12 cellular contexts compared by ENCODE assay signal in the genomic region with DNA sequence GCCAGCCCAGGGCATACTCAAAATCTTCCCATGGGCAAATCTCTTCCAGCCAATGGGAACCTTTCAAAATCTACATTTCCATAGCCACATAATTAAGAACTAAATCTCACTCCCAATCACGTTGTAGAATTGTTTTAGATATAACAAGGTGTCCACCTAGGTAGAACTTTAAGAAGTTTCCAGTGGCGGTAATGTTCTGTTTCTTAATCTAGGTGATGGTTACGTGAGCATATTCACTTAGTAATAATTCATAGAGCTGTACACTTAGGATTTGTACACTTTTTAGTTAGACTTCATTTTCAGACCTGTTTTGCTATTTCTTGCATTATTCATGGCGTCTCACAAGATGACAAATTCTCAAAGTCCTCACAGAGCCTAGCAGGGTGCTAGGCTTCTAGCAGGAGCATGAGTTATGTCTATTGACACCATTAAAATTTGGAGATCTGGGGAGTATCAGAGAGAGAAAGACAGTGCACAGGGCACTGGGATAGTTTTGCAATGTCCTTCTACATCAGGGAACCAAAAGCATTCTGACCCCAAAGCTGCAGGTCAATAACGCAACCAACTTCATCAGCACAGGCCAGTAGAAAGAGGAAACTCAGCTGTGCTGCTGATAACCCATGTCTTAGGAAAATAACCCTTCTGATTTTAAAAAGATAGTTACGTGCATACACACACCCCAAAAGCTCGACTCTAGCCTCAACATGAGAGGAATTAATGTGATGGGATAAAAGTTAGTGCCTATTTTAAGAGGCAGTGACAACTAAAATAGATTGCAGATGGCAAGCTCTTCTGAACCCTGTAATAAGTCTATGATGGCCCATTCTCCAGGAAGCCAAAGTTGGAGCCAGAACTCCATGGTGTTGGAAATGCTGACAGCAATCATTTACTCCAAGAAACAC.
DNase-seq lines count a peak whose midpoint lies in the region; ATAC-seq and TF ChIP-seq lines count a peak whose summit lies in the region.
"Had no signal": no experiment of that assay in that cellular context is flagged by ENCODE, and none has a peak within 500 bp of the region (broad histone marks: within the 10 kb centered on the region; RNA-seq: fewer than 3 reads in every experiment).

No MANE protein-coding gene starts in this region.

- TF ChIP-seq CTCF in HL-60 (IDR thresholded peaks at IDR 0.05; ENCODE audit: insufficient read depth, low read length) = no peak
- no peak for TF ChIP-seq CTCF in Peyer's patch (IDR thresholded peaks at IDR 0.05)

- H3K36me3 ChIP-seq in Peyer's patch = no peaks in the 10 kb centered on the region
- H3K36me3 ChIP-seq in skeletal muscle tissue (ENCODE audit: control insufficient read depth in 3 of 3, insufficient read depth in 3 of 3, low read length in 3 of 3) = no peaks in the 10 kb centered on the region
- H3K36me3 ChIP-seq: suprapubic skin had no signal

- no peak overlapping the region for H3K27ac Mint-ChIP-seq in effector memory CD8-positive, alpha-beta T cell
- H3K27ac Mint-ChIP-seq: WTC11 had no signal

- no peaks in the 10 kb centered on the region for H3K36me3 Mint-ChIP-seq in effector memory CD8-positive, alpha-beta T cell (ENCODE audit: insufficient read depth)

- peaks cover 17 to 20% of the 10 kb centered on the region in 2 donors for H3K4me1 Mint-ChIP-seq in effector memory CD8-positive, alpha-beta T cell (ENCODE audit: low read depth in 2 of 2)

- no peak overlapping the region for H3K4me3 Mint-ChIP-seq in effector memory CD8-positive, alpha-beta T cell
- H3K4me3 Mint-ChIP-seq: WTC11 had no signal

- no peak for TF ChIP-seq POLR2A in Peyer's patch (IDR thresholded peaks at IDR 0.05)

- H3K27me3 Mint-ChIP-seq in effector memory CD8-positive, alpha-beta T cell = no peaks in the 10 kb centered on the region

- DNase-seq in HL-60 (ENCODE audit: low read depth in 1 of 2, low spot score in 1 of 2) = peak; percentile 69 to 85
- no peak for DNase-seq in Peyer's patch
- no peak for DNase-seq in Right ventricle myocardium superior
- no peak for DNase-seq in NCI-H146 treated with DMSO at 0.1 percent for 48 hours (lab: John Stamatoyannopoulos, UW; ENCODE audit: unreplicated experiment)
- DNase-seq in effector memory CD8-positive, alpha-beta T cell = no peak
- DNase-seq: amniotic stem cell, DMS53, NCI-H2029 treated with DMSO at 0.1 percent for 48 hours had no signal

- no peak overlapping the region for H3K9ac ChIP-seq in skeletal muscle tissue (ENCODE audit: low read depth in 1 of 3, low read length in 3 of 3)

- ATAC-seq in Right ventricle myocardium superior (ENCODE audit: poor library complexity) (peak; percentile 70), GM21360 (IDR thresholded peaks at IDR 0.05; ENCODE audit: unreplicated experiment) (no peak)
- no peak for ATAC-seq in effector memory CD8-positive, alpha-beta T cell (replicated peaks)
- ATAC-seq: WTC11 had no signal

- peaks cover 0 to 3% of the 10 kb centered on the region in 2 donors for H3K9me3 Mint-ChIP-seq in effector memory CD8-positive, alpha-beta T cell

- H3K9me3 ChIP-seq in Peyer's patch (no peaks in the 10 kb centered on the region), skeletal muscle tissue (ENCODE audit: control insufficient read depth in 3 of 3, low read length in 3 of 3) (no peaks in the 10 kb centered on the region)
- H3K9me3 ChIP-seq: suprapubic skin had no signal

- peak overlapping the region; percentile 65 for H3K27ac ChIP-seq in HL-60 (replicated peaks)
- peak overlapping the region; percentile 53 to 75 (median 62) for H3K27ac ChIP-seq in Peyer's patch
- peak overlapping the region; percentile 46 for H3K27ac ChIP-seq in skeletal muscle tissue (ENCODE audit: low read depth, low read length)
- H3K27ac ChIP-seq: suprapubic skin had no signal

- H3K4me1 ChIP-seq in Peyer's patch = peaks cover 0 to 12% (median 2%) of the 10 kb centered on the region in 4 donors
- H3K4me1 ChIP-seq in skeletal muscle tissue (ENCODE audit: control insufficient read depth in 3 of 3, insufficient read depth in 3 of 3, low read length in 3 of 3) = peaks cover 0 to 3% (median 0%) of the 10 kb centered on the region in 3 donors

- no peaks in the 10 kb centered on the region for H3K27me3 ChIP-seq in HL-60 (ENCODE audit: insufficient read depth, poor library complexity, severe bottlenecking)
- no peaks in the 10 kb centered on the region for H3K27me3 ChIP-seq in Peyer's patch
- H3K27me3 ChIP-seq in skeletal muscle tissue (ENCODE audit: control insufficient read depth in 3 of 3, insufficient read depth in 3 of 3, low read length in 3 of 3) = no peaks in the 10 kb centered on the region
- H3K27me3 ChIP-seq: suprapubic skin had no signal

- no peak overlapping the region for H3K4me3 ChIP-seq in HL-60 (replicated peaks; ENCODE audit: insufficient read depth, low read length)
- no peak overlapping the region for H3K4me3 ChIP-seq in Peyer's patch
- H3K4me3 ChIP-seq in skeletal muscle tissue (ENCODE audit: low read length in 3 of 3) = no peak overlapping the region
- H3K4me3 ChIP-seq: suprapubic skin had no signal

- intact Hi-C loops in Right ventricle myocardium superior (cut with DNase I) = no loop called here

Comparison
In these comparisons a context has a peak if more than half of its experiments do, and no peak if none do; other contexts are left out.
1. DNase-seq: peak in HL-60 (2 of 2); none in Peyer's patch (0 of 3), Right ventricle myocardium superior (single experiment), NCI-H146 treated with DMSO at 0.1 percent for 48 hours (single experiment) and effector memory CD8-positive, alpha-beta T cell (0 of 3).
2. Peak in every context shown above with its lines, with median percentiles within 50 percentile points of each other: H3K27ac ChIP-seq.